ENCODE assay signal across 20 cellular contexts in the genomic region with DNA sequence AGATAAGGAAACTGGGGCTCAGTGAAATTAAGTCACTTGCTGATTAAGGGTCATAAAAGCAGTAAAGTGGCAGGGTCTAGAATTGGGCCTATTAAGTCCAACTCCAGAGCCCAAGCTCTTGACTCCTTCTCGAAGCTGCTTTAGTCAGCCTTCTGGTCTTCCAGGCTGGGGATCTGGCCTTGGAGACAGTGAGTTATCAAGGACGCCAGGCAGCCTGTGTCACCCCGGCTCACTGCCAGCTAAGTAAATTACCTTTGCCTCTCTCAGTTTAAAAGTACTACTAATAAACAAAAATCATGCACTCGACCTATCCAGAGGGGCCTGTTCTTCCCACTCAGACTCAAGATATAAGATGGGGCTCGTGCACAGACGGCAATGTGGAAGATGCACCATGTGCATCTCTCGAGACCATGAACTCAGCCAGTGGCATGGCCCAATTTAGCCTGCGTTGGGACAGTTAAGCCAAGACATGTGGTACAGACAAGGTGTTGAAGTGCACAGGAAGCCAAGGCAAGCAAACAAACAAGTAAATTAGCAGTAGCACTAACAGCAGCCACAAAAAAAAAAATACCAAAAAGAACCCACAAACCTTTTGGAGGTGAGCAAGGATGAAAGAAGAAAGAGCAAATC.
"Had no signal": no experiment of that assay in that cellular context is flagged by ENCODE, and none has a peak within 500 bp of the region (broad histone marks: within the 10 kb centered on the region; RNA-seq: fewer than 3 reads in every experiment).

No MANE protein-coding gene starts in this region.

- ATAC-seq: left lung had no signal

- DNase-seq: activated CD4-positive, alpha-beta memory T cell treated with anti-CD3 and anti-CD28 coated beads for 36 hours; activated CD4-positive, alpha-beta T cell treated with anti-CD3 and anti-CD28 coated beads for 1 hour; activated effector memory CD4-positive, alpha-beta T cell treated with anti-CD3 and anti-CD28 coated beads, Interleukin-2, amount 50 U/mL, for 16 hours; activated naive CD8-positive, alpha-beta T cell treated with anti-CD3 and anti-CD28 coated beads, Interleukin-2, amount 10 ng/mL, durations not matched to agents 7 days and 5 days; activated T-cell treated with anti-CD3 and anti-CD28 coated beads, Interleukin-2, amount 50 U/mL, for 24 hours; aorta; islet precursor cell; left lung; mesenchymal stem cell; nucleus accumbens; posterior cingulate gyrus; retina; stimulated activated CD4-positive, alpha-beta T cell treated with anti-CD3 and anti-CD28 coated beads, Interleukin-2, amount 100 ng/mL, for 48 hours; stimulated activated naive CD4-positive, alpha-beta T cell treated with Interleukin-2 at 50 U/mL for 16 hours; T1000; trophoblast cell had no signal

- H3K9me3 ChIP-seq: gastroesophageal sphincter, left lung, suprapubic skin had no signal

- H3K27ac ChIP-seq: epithelial cell of prostate, gastroesophageal sphincter, left lung, suprapubic skin, VCaP had no signal

- H3K36me3 ChIP-seq: gastroesophageal sphincter, suprapubic skin had no signal

- H3K27me3 ChIP-seq: gastroesophageal sphincter, left lung, suprapubic skin had no signal

- H3K4me1 ChIP-seq: gastroesophageal sphincter, suprapubic skin had no signal

- H3K4me3 ChIP-seq: gastroesophageal sphincter, left lung, suprapubic skin had no signal
